ENCODE assay signal across 1 cellular context in genomic region chr7:97117372-97118188, GRCh38.
TF ChIP-seq lines count a peak whose summit lies in the region.

Gene SDHAF3 (plus strand): TSS chr7:97117698. CDS start chr7:97117724, 26 bp downstream.

TF ChIP-seq in K562, 482 proteins besides CTCF, POLR2A, EP300 and RAD21 (continued from another document and continues in another):
- TF ChIP-seq, protein P1, sequence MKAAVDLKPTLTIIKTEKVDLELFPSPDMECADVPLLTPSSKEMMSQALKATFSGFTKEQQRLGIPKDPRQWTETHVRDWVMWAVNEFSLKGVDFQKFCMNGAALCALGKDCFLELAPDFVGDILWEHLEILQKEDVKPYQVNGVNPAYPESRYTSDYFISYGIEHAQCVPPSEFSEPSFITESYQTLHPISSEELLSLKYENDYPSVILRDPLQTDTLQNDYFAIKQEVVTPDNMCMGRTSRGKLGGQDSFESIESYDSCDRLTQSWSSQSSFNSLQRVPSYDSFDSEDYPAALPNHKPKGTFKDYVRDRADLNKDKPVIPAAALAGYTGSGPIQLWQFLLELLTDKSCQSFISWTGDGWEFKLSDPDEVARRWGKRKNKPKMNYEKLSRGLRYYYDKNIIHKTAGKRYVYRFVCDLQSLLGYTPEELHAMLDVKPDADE (conservative IDR thresholded peaks at IDR 0.05; ENCODE audit: control insufficient read depth, low read depth, low read length), result peak; percentile 83
- TF ChIP-seq TAF9B (IDR thresholded peaks at IDR 0.05; ENCODE audit: partially characterized antibody) (peak; percentile 77), MXI1 (IDR thresholded peaks at IDR 0.05; ENCODE audit: low read depth, low read length) (peak; percentile 86), CBX5 (IDR thresholded peaks at IDR 0.05; ENCODE audit: borderline replicate concordance, low read depth) (peak; percentile 87; the same call in 1 of the 2 replicates), ZNF140 (CRISPR knock-in tag; IDR thresholded peaks at IDR 0.05) (no peak), HLTF (IDR thresholded peaks at IDR 0.05) (no peak), ZNF24 (IDR thresholded peaks at IDR 0.05) (peak; percentile 76), TBP (optimal IDR thresholded peaks at IDR 0.05; ENCODE audit: low read depth, low read length) (peak; percentile 83), KDM2B (CRISPR knock-in tag; IDR thresholded peaks at IDR 0.05) (peak; percentile 97), ZEB2 (IDR thresholded peaks at IDR 0.05) (peak; percentile 96), IRF1 (CRISPR knock-in tag; IDR thresholded peaks at IDR 0.05; ENCODE audit: borderline replicate concordance) (no peak), E2F5 (CRISPR knock-in tag; IDR thresholded peaks at IDR 0.05) (0 out of 2 replicates have a peak, but pooled peaks have one; percentile 70), NFIC (IDR thresholded peaks at IDR 0.05) (peak; percentile 48), CREB1 (IDR thresholded peaks at IDR 0.05) (peak; percentile 90), CREB1 (CRISPR knock-in tag; IDR thresholded peaks at IDR 0.05) (peak; percentile 92), HSF4 (CRISPR knock-in tag; IDR thresholded peaks at IDR 0.05; ENCODE audit: borderline replicate concordance) (no peak), FIP1L1 (IDR thresholded peaks at IDR 0.05; ENCODE audit: low read depth, low read length, poor library complexity, severe bottlenecking) (peak; percentile 60), MYNN (IDR thresholded peaks at IDR 0.05) (peak; percentile 68; the same call in 1 of the 2 replicates), MYNN (CRISPR knock-in tag; IDR thresholded peaks at IDR 0.05) (no peak), TAL1 (IDR thresholded peaks at IDR 0.05) (0 out of 2 replicates have a peak, but pooled peaks have one; percentile 2), ZNF175 (CRISPR knock-in tag; IDR thresholded peaks at IDR 0.05; ENCODE audit: low read depth) (peak; percentile 47; the same call in 1 of the 2 replicates), RCOR1 (IDR thresholded peaks at IDR 0.05; ENCODE audit: borderline replicate concordance in 1 of 2, low read depth in 2 of 2, low read length in 2 of 2) (peak in 1 of 2 experiments; percentile 64; a peak in 2 of 4 replicates), ZHX1 (conservative IDR thresholded peaks at IDR 0.05; ENCODE audit: low read length) (peak; percentile 84), NONO (IDR thresholded peaks at IDR 0.05; ENCODE audit: low read depth in 2 of 2, low read length in 1 of 2) (0 out of 4 replicates have a peak, but pooled peaks of 1 of the 2 experiments have one; percentile 35), E2F8 (IDR thresholded peaks at IDR 0.05; ENCODE audit: low read depth, partially characterized antibody) (peak; percentile 95), GATAD2B (IDR thresholded peaks at IDR 0.05; ENCODE audit: borderline replicate concordance) (peak; percentile 70; the same call in 1 of the 2 replicates), WHSC1 (IDR thresholded peaks at IDR 0.05; ENCODE audit: low read length) (no peak), ARNT (IDR thresholded peaks at IDR 0.05) (no peak; a peak in 1 of 4 replicates), JUN (IDR thresholded peaks at IDR 0.05; ENCODE audit: borderline replicate concordance, low read depth, low read length) (peak; percentile 85; the same call in 1 of the 2 replicates), JUN (CRISPR knock-in tag; IDR thresholded peaks at IDR 0.05; ENCODE audit: borderline replicate concordance) (no peak), PHB2 (IDR thresholded peaks at IDR 0.05; ENCODE audit: low read depth) (no peak), FOXK2 (conservative IDR thresholded peaks at IDR 0.05 in 1 of 2, IDR thresholded peaks at IDR 0.05 in 1 of 2; ENCODE audit: low read depth in 2 of 2) (peak; percentile 72 to 75; a peak in 3 of 4 replicates), HDAC3 (IDR thresholded peaks at IDR 0.05; ENCODE audit: borderline replicate concordance, partially characterized antibody) (no peak), PCBP2 (IDR thresholded peaks at IDR 0.05; ENCODE audit: low read depth, low read length, poor library complexity, severe bottlenecking) (no peak), POLR2H (tag; IDR thresholded peaks at IDR 0.05; ENCODE audit: low read depth) (peak; percentile 76), CSDE1 (IDR thresholded peaks at IDR 0.05) (no peak; a peak in 1 of 4 replicates), NCOA1 (IDR thresholded peaks at IDR 0.05; ENCODE audit: low read depth) (peak; percentile 98), TEAD1 (CRISPR knock-in tag; IDR thresholded peaks at IDR 0.05) (peak in 1 of 2 experiments; percentile 54; a peak in 1 of 4 replicates), ZNF778 (CRISPR knock-in tag; IDR thresholded peaks at IDR 0.05) (no peak), THRA (IDR thresholded peaks at IDR 0.05) (no peak), ZNF197 (CRISPR knock-in tag; IDR thresholded peaks at IDR 0.05; ENCODE audit: low read depth) (peak; percentile 91)
- TF ChIP-seq, protein P2, sequence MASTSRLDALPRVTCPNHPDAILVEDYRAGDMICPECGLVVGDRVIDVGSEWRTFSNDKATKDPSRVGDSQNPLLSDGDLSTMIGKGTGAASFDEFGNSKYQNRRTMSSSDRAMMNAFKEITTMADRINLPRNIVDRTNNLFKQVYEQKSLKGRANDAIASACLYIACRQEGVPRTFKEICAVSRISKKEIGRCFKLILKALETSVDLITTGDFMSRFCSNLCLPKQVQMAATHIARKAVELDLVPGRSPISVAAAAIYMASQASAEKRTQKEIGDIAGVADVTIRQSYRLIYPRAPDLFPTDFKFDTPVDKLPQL (IDR thresholded peaks at IDR 0.05; ENCODE audit: extremely low read depth, insufficient read length), result peak; percentile 21
- TF ChIP-seq, protein P3, sequence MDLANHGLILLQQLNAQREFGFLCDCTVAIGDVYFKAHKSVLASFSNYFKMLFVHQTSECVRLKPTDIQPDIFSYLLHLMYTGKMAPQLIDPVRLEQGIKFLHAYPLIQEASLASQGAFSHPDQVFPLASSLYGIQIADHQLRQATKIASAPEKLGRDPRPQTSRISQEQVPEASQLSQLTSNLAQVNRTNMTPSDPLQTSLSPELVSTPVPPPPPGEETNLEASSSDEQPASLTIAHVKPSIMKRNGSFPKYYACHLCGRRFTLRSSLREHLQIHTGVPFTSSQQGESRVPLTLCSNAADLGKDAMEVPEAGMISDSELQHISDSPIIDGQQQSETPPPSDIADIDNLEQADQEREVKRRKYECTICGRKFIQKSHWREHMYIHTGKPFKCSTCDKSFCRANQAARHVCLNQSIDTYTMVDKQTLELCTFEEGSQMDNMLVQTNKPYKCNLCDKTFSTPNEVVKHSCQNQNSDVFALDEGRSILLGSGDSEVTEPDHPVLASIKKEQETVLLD (IDR thresholded peaks at IDR 0.05), result peak; percentile 97
- TF ChIP-seq, protein P4, sequence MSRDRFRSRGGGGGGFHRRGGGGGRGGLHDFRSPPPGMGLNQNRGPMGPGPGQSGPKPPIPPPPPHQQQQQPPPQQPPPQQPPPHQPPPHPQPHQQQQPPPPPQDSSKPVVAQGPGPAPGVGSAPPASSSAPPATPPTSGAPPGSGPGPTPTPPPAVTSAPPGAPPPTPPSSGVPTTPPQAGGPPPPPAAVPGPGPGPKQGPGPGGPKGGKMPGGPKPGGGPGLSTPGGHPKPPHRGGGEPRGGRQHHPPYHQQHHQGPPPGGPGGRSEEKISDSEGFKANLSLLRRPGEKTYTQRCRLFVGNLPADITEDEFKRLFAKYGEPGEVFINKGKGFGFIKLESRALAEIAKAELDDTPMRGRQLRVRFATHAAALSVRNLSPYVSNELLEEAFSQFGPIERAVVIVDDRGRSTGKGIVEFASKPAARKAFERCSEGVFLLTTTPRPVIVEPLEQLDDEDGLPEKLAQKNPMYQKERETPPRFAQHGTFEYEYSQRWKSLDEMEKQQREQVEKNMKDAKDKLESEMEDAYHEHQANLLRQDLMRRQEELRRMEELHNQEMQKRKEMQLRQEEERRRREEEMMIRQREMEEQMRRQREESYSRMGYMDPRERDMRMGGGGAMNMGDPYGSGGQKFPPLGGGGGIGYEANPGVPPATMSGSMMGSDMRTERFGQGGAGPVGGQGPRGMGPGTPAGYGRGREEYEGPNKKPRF (IDR thresholded peaks at IDR 0.05; ENCODE audit: low read depth, low read length), result no peak
- TF ChIP-seq, protein P5, sequence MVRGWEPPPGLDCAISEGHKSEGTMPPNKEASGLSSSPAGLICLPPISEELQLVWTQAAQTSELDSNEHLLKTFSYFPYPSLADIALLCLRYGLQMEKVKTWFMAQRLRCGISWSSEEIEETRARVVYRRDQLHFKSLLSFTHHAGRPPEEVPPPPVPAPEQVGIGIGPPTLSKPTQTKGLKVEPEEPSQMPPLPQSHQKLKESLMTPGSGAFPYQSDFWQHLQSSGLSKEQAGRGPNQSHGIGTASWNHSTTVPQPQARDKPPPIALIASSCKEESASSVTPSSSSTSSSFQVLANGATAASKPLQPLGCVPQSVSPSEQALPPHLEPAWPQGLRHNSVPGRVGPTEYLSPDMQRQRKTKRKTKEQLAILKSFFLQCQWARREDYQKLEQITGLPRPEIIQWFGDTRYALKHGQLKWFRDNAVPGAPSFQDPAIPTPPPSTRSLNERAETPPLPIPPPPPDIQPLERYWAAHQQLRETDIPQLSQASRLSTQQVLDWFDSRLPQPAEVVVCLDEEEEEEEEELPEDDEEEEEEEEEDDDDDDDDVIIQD (CRISPR knock-in tag; IDR thresholded peaks at IDR 0.05), result no peak
- TF ChIP-seq, protein P6, sequence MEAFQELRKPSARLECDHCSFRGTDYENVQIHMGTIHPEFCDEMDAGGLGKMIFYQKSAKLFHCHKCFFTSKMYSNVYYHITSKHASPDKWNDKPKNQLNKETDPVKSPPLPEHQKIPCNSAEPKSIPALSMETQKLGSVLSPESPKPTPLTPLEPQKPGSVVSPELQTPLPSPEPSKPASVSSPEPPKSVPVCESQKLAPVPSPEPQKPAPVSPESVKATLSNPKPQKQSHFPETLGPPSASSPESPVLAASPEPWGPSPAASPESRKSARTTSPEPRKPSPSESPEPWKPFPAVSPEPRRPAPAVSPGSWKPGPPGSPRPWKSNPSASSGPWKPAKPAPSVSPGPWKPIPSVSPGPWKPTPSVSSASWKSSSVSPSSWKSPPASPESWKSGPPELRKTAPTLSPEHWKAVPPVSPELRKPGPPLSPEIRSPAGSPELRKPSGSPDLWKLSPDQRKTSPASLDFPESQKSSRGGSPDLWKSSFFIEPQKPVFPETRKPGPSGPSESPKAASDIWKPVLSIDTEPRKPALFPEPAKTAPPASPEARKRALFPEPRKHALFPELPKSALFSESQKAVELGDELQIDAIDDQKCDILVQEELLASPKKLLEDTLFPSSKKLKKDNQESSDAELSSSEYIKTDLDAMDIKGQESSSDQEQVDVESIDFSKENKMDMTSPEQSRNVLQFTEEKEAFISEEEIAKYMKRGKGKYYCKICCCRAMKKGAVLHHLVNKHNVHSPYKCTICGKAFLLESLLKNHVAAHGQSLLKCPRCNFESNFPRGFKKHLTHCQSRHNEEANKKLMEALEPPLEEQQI (IDR thresholded peaks at IDR 0.05), result peak; percentile 89
